In genomic region chr5:56080375-56081052, GRCh38 we compare ENCODE assay signal across 11 cellular contexts.
A peak's percentile ranks its signal among the peaks of the same experiment; 100 is the strongest.
DNase-seq lines count a peak whose midpoint lies in the region; ATAC-seq and TF ChIP-seq lines count a peak whose summit lies in the region.
"Had no signal": no experiment of that assay in that cellular context is flagged by ENCODE, and none has a peak within 500 bp of the region (broad histone marks: within the 10 kb centered on the region; RNA-seq: fewer than 3 reads in every experiment).

No MANE protein-coding gene starts in this region.

- H3K79me1 ChIP-seq in IMR-90 (ENCODE audit: low read depth in 1 of 2, low read length in 2 of 2) = no peaks in the 10 kb centered on the region

- no peak overlapping the region for H3K56ac ChIP-seq in IMR-90 (ENCODE audit: extremely low read depth, insufficient read depth, low read length)

- H3K27me3 ChIP-seq in IMR-90 (ENCODE audit: control insufficient read depth, insufficient read depth, low read length) = no peaks in the 10 kb centered on the region

- TF ChIP-seq RAD21 in IMR-90 (IDR thresholded peaks at IDR 0.05; ENCODE audit: low read length) = no peak

- H3K4me1 ChIP-seq in IMR-90 (ENCODE audit: control insufficient read depth, insufficient read depth, low read length) = peaks cover 13% of the 10 kb centered on the region; the same call in 1 of the 2 replicates

- intact Hi-C loops in IMR-90 (cut with micrococcal nuclease) = no loop called here

- no peak overlapping the region; the same call in 1 of the 2 replicates for H4K91ac ChIP-seq in IMR-90 (ENCODE audit: insufficient read depth, low read depth, low read length)

- peaks cover 4% of the 10 kb centered on the region for H3K9me1 ChIP-seq in IMR-90 (ENCODE audit: insufficient read depth, low read length)

- no peaks in the 10 kb centered on the region for H3K9me3 ChIP-seq in IMR-90 (ENCODE audit: control insufficient read depth, insufficient read depth, low read length)

- DNase-seq in activated T-cell treated with anti-CD3 and anti-CD28 coated beads, Interleukin-2, amount 50 U/mL, for 4 hours = no peak
- no peak for DNase-seq in activated T-cell treated with anti-CD3 and anti-CD28 coated beads, Interleukin-2, amount 50 U/mL, for 1 hour
- DNase-seq in IMR-90 = no peak
- peak; percentile 40 for DNase-seq in stimulated activated naive B cell treated with anti-CD40 and anti-IgM and Interleukin-4, amounts not matched to agents 10 μg/mL and 1 μg/mL and 100 μg/mL, for 72 hours
- DNase-seq in A172 (ENCODE audit: low spot score) = no peak
- DNase-seq in SIG-M5 (lab: John Stamatoyannopoulos, UW) = no peak
- DNase-seq in NCI-H1092 treated with DMSO at 0.1 percent for 48 hours (lab: John Stamatoyannopoulos, UW) = no peak
- DNase-seq: midbrain, NCI-H1092 had no signal

- WGBS in IMR-90 (ENCODE audit: extremely low coverage in 2 of 2, insufficient read length in 1 of 2), 2 experiments = no CpG with 5 or more reads among the region's 2 CpGs

- no peak overlapping the region for H3K9ac ChIP-seq in IMR-90 (ENCODE audit: low read depth, low read length)

- peak overlapping the region; percentile 43; the same call in 1 of the 2 replicates for H2AK5ac ChIP-seq in IMR-90 (ENCODE audit: low read depth, low read length)

- H3K4ac ChIP-seq in IMR-90 (ENCODE audit: low read depth, low read length) = peak overlapping the region; percentile 40

- H3K14ac ChIP-seq in IMR-90 (replicated peaks; ENCODE audit: low read depth, low read length) = peak overlapping the region; percentile 52; the same call in 1 of the 2 replicates

- in situ Hi-C loops in IMR-90 (cut with MboI; ENCODE audit: low sequenced_read_pairs) = no loop called here

- peak overlapping the region; percentile 38 for H3K27ac Mint-ChIP-seq in stimulated activated naive B cell treated with anti-CD40 and anti-IgM and Interleukin-4, amounts not matched to agents 10 μg/mL and 1 μg/mL and 100 μg/mL, for 72 hours

- no peak overlapping the region; the same call in 1 of the 2 replicates for H4K5ac ChIP-seq in IMR-90 (ENCODE audit: low read depth, low read length)

- CTCF ChIA-PET in IMR-90 (lab: Yijun Ruan, JAX) = no interaction called here

- H4K8ac ChIP-seq in IMR-90 (ENCODE audit: low read depth in 2 of 2, low read length in 2 of 2) = no peak overlapping the region

- no peak overlapping the region for H2AK9ac ChIP-seq in IMR-90 (replicated peaks; ENCODE audit: low read depth, low read length, poor library complexity)

- H2BK15ac ChIP-seq in IMR-90 (ENCODE audit: low read depth, low read length) = no peak overlapping the region; the same call in 2 of the 3 replicates

- no peaks in the 10 kb centered on the region for H3K27me3 Mint-ChIP-seq in activated T-cell treated with anti-CD3 and anti-CD28 coated beads, Interleukin-2, amount 50 U/mL, for 4 hours (ENCODE audit: low read depth)
- H3K27me3 Mint-ChIP-seq in stimulated activated naive B cell treated with anti-CD40 and anti-IgM and Interleukin-4, amounts not matched to agents 10 μg/mL and 1 μg/mL and 100 μg/mL, for 72 hours = peaks cover 0 to 4% of the 10 kb centered on the region in 2 donors

- no peak overlapping the region for H3K4me2 ChIP-seq in IMR-90 (ENCODE audit: low read depth, low read length)

- H3K36me3 Mint-ChIP-seq in activated T-cell treated with anti-CD3 and anti-CD28 coated beads, Interleukin-2, amount 50 U/mL, for 4 hours (ENCODE audit: insufficient read depth) = no peaks in the 10 kb centered on the region
- H3K36me3 Mint-ChIP-seq in stimulated activated naive B cell treated with anti-CD40 and anti-IgM and Interleukin-4, amounts not matched to agents 10 μg/mL and 1 μg/mL and 100 μg/mL, for 72 hours = no peaks in the 10 kb centered on the region

- H3K4me3 ChIP-seq in IMR-90 (ENCODE audit: insufficient read depth, low read depth, low read length) = no peak overlapping the region

- H3K23ac ChIP-seq in IMR-90 (ENCODE audit: low read depth, low read length) = no peak overlapping the region

- no peak for TF ChIP-seq CTCF in IMR-90 (conservative IDR thresholded peaks at IDR 0.05; ENCODE audit: low read depth, low read length)

- H2AFZ ChIP-seq in IMR-90 (replicated peaks; ENCODE audit: low read length, poor library complexity) = no peak overlapping the region

- peak overlapping the region; percentile 72; the same call in 1 of the 2 replicates for H3K18ac ChIP-seq in IMR-90 (ENCODE audit: low read depth, low read length)

- H3K4me1 Mint-ChIP-seq in activated T-cell treated with anti-CD3 and anti-CD28 coated beads, Interleukin-2, amount 50 U/mL, for 4 hours (ENCODE audit: low read depth) = peaks cover 34% of the 10 kb centered on the region
- H3K4me1 Mint-ChIP-seq in stimulated activated naive B cell treated with anti-CD40 and anti-IgM and Interleukin-4, amounts not matched to agents 10 μg/mL and 1 μg/mL and 100 μg/mL, for 72 hours = peaks cover 22 to 40% of the 10 kb centered on the region in 2 donors

- ATAC-seq in activated T-cell treated with anti-CD3 and anti-CD28 coated beads, Interleukin-2, amount 50 U/mL, for 4 hours = peak; percentile 63 to 66
- peak; percentile 50 for ATAC-seq in HG02571 (IDR thresholded peaks at IDR 0.05; ENCODE audit: unreplicated experiment)
- ATAC-seq in IMR-90 (ENCODE audit: low read depth) = no peak
- ATAC-seq in stimulated activated naive B cell treated with anti-CD40 and anti-IgM and Interleukin-4, amounts not matched to agents 10 μg/mL and 1 μg/mL and 100 μg/mL, for 72 hours (replicated peaks) = peak; percentile 82 to 83

- BruUV-seq in IMR-90 (replicated peaks; lab: Mats Ljungman, UMichigan) = no TSS peak

- H3K9me3 Mint-ChIP-seq in activated T-cell treated with anti-CD3 and anti-CD28 coated beads, Interleukin-2, amount 50 U/mL, for 4 hours = no peaks in the 10 kb centered on the region
- H3K9me3 Mint-ChIP-seq in stimulated activated naive B cell treated with anti-CD40 and anti-IgM and Interleukin-4, amounts not matched to agents 10 μg/mL and 1 μg/mL and 100 μg/mL, for 72 hours = no peaks in the 10 kb centered on the region

- H2BK20ac ChIP-seq in IMR-90 (ENCODE audit: low read depth, low read length) = peak overlapping the region; percentile 34

- H3K4me3 Mint-ChIP-seq in activated T-cell treated with anti-CD3 and anti-CD28 coated beads, Interleukin-2, amount 50 U/mL, for 4 hours = no peak overlapping the region
- no peak overlapping the region for H3K4me3 Mint-ChIP-seq in stimulated activated naive B cell treated with anti-CD40 and anti-IgM and Interleukin-4, amounts not matched to agents 10 μg/mL and 1 μg/mL and 100 μg/mL, for 72 hours

- POLR2A ChIA-PET in IMR-90 (lab: Charles Lee; ENCODE audit: unreplicated experiment) = no interaction called here

- H2BK120ac ChIP-seq in IMR-90 (ENCODE audit: low read depth, low read length) = peak overlapping the region; percentile 72; the same call in 1 of the 2 replicates

- H4K20me1 ChIP-seq in IMR-90 (ENCODE audit: insufficient read depth, low read length) = no peaks in the 10 kb centered on the region

- dilution Hi-C loops in IMR-90 (cut with HindIII; ENCODE audit: low sequenced_read_pairs, unreplicated experiment) = no loop called here

- peak overlapping the region; percentile 4; the same call in 1 of the 2 replicates for H3K27ac ChIP-seq in IMR-90 (ENCODE audit: insufficient read depth, low read length)
- H3K27ac ChIP-seq: epithelial cell of prostate had no signal

- TF ChIP-seq POLR2A in IMR-90 (IDR thresholded peaks at IDR 0.05; ENCODE audit: low read depth, low read length) = no peak

- H2BK5ac ChIP-seq in IMR-90 (ENCODE audit: low read depth, low read length, poor library complexity, severe bottlenecking) = no peak overlapping the region

- no peaks in the 10 kb centered on the region for H3K36me3 ChIP-seq in IMR-90 (ENCODE audit: control insufficient read depth, insufficient read depth, low read length)

TF ChIP-seq in IMR-90, 13 proteins besides CTCF, POLR2A, EP300 and RAD21:
- TF ChIP-seq CHD1 (IDR thresholded peaks at IDR 0.05; ENCODE audit: low read depth, low read length) (no peak), MAFK (IDR thresholded peaks at IDR 0.05; ENCODE audit: low read depth, low read length) (no peak), USF2 (IDR thresholded peaks at IDR 0.05; ENCODE audit: low read depth, low read length) (no peak), RFX5 (IDR thresholded peaks at IDR 0.05; ENCODE audit: low read depth, low read length) (no peak), RCOR1 (IDR thresholded peaks at IDR 0.05; ENCODE audit: insufficient replicate concordance, low read length) (no peak), FOS (IDR thresholded peaks at IDR 0.05; ENCODE audit: low read depth, low read length) (no peak), MAZ (IDR thresholded peaks at IDR 0.05; ENCODE audit: borderline replicate concordance, low read depth, low read length) (no peak), BHLHE40 (IDR thresholded peaks at IDR 0.05; ENCODE audit: low read depth, low read length) (no peak), SMC3 (IDR thresholded peaks at IDR 0.05; ENCODE audit: low read depth, low read length) (no peak), ELK1 (IDR thresholded peaks at IDR 0.05; ENCODE audit: borderline replicate concordance, low read depth, low read length) (no peak)
